16 cellular contexts compared by ENCODE assay signal in the genomic region with DNA sequence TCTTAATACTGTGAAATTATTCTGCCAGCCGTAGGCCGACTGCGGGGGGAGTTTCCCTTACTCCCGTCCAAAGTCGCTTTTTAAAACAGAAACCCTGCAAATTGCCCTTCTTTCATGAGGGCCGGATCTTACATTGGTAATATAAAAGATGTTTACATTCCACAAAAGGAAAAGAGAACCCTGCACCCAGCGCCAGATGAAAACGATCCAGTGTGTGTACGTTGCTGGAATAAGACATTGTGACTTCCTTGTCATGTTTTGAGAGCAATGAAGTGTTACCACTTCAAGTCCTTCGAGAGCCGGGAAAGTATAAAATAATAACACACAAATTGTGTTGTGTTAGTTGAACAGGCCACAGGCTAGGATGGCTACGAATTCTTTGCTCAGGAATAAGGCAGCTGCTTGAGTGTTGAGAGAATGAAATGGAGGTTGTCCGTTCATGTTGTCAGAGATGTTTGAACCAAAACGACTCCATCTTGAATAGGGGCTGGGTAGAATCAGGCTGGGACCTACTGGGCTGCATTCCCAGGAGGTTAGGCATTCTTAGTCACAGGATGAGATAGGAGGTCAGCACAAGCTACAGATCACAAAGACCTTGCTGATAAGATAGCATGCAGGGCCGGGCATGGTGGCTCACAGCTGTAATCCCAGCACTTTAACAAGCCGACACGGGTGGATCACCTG. TPM values are rescaled to one million over a fixed set of nuclear protein-coding genes. Genes with fewer than 3 reads are reported as not detected.
DNase-seq lines count a peak whose midpoint lies in the region; ATAC-seq, FAIRE-seq and TF ChIP-seq lines count a peak whose summit lies in the region.
"Had no signal": no experiment of that assay in that cellular context is flagged by ENCODE, and none has a peak within 500 bp of the region (broad histone marks: within the 10 kb centered on the region; RNA-seq: fewer than 3 reads in every experiment).

No MANE protein-coding gene starts in this region.

- H3K9me3 ChIP-seq in cardiac muscle cell (ENCODE audit: low read depth) (no peaks in the 10 kb centered on the region), H1 (ENCODE audit: insufficient read depth in 2 of 2, low read depth in 1 of 2, low read length in 1 of 2) (no peaks in the 10 kb centered on the region), upper lobe of right lung (no peaks in the 10 kb centered on the region)
- H3K9me3 ChIP-seq: SK-N-SH had no signal

- H3K79me1 ChIP-seq in H1 (ENCODE audit: low read depth, low read length) = no peaks in the 10 kb centered on the region

- H3K14ac ChIP-seq in H1 (ENCODE audit: insufficient read length) = no peak overlapping the region

- H3K18ac ChIP-seq in H1 (ENCODE audit: extremely low read depth, low read length) = peak overlapping the region; percentile 60

- peak overlapping the region; percentile 88 for H3K27ac Mint-ChIP-seq in mesothelial cell of epicardium
- H3K27ac Mint-ChIP-seq: activated CD8-positive, alpha-beta T cell treated with anti-CD3 and anti-CD28 coated beads for 36 hours had no signal

- no peak overlapping the region for H2AK5ac ChIP-seq in H1 (ENCODE audit: low read depth, low read length)

- H4K91ac ChIP-seq in H1 (replicated peaks; ENCODE audit: insufficient read length, low read length) = no peak overlapping the region

- TF ChIP-seq EP300 in H1 (IDR thresholded peaks at IDR 0.05; ENCODE audit: borderline replicate concordance in 1 of 2, low read depth in 2 of 2, low read length in 2 of 2) = no peak

- no peaks in the 10 kb centered on the region for H3K9me3 Mint-ChIP-seq in mesothelial cell of epicardium
- H3K9me3 Mint-ChIP-seq: activated CD8-positive, alpha-beta T cell treated with anti-CD3 and anti-CD28 coated beads for 36 hours had no signal

- no peak overlapping the region for H2BK12ac ChIP-seq in H1 (ENCODE audit: low read depth, low read length)

- TF ChIP-seq RAD21 in H1 (IDR thresholded peaks at IDR 0.05 in 1 of 2, conservative IDR thresholded peaks at IDR 0.05 in 1 of 2; ENCODE audit: low read depth in 2 of 2, low read length in 2 of 2) = no peak

- H2BK20ac ChIP-seq in H1 (ENCODE audit: low read length) = no peak overlapping the region

- TF ChIP-seq CTCF in cardiac muscle cell (IDR thresholded peaks at IDR 0.05; ENCODE audit: low read depth, low read length) = no peak
- no peak for TF ChIP-seq CTCF in H1 (IDR thresholded peaks at IDR 0.05; ENCODE audit: control extremely low read depth in 1 of 3, insufficient read depth in 1 of 3, low read depth in 1 of 3, low read length in 3 of 3)
- no peak for TF ChIP-seq CTCF in mesothelial cell of epicardium (IDR thresholded peaks at IDR 0.05; ENCODE audit: unreplicated experiment)
- no peak for TF ChIP-seq CTCF in upper lobe of right lung (IDR thresholded peaks at IDR 0.05)

- H3K36me3 Mint-ChIP-seq in mesothelial cell of epicardium = no peaks in the 10 kb centered on the region

- WGBS in H1 (ENCODE audit: extremely low coverage in 1 of 2, insufficient coverage in 1 of 2, insufficient read length in 1 of 2, insufficient replicate concordance in 2 of 2, low coverage in 1 of 2, low lambda C conversion rate in 2 of 2, missing lambda C conversion rate in 1 of 2), 2 experiments = 82% methylated on average over 17 of the region's 17 CpGs; no CpG with 5 or more reads in 1 of the 2 experiments

- H3K4me3 ChIP-seq in cardiac muscle cell (no peak overlapping the region), H1 (ENCODE audit: extremely low read depth in 1 of 4, insufficient read depth in 2 of 4, low read depth in 3 of 4, low read length in 4 of 4) (peak overlapping the region in 1 of 4 experiments; percentile 8; a peak in 1 of 8 replicates), upper lobe of right lung (peak overlapping the region; percentile 3)

- H3K79me2 ChIP-seq in H1 (ENCODE audit: control insufficient read depth in 1 of 2, insufficient read depth in 2 of 2, low read length in 2 of 2) = no peaks in the 10 kb centered on the region

- no peaks in the 10 kb centered on the region for H3K27me3 Mint-ChIP-seq in mesothelial cell of epicardium (ENCODE audit: low read depth)

- CTCF ChIA-PET in H1 (lab: Charles Lee; ENCODE audit: partially characterized antibody) = interaction anchor here (0.6 to 1.6 kb wide), 4 partner anchors 9 to 42 kb away, joined by 3 to 4 read pairs (median 3); no protein-coding TSS in a partner anchor

- ATAC-seq in upper lobe of right lung = peak; percentile 40
- ATAC-seq in GM21390 (IDR thresholded peaks at IDR 0.05; ENCODE audit: unreplicated experiment) = no peak
- ATAC-seq in left ventricle myocardium superior = no peak
- ATAC-seq: activated CD8-positive, alpha-beta T cell treated with anti-CD3 and anti-CD28 coated beads for 36 hours had no signal

- H3K4me1 ChIP-seq in cardiac muscle cell (ENCODE audit: low read depth) (peaks cover 2% of the 10 kb centered on the region), H1 (replicated peaks in 1 of 4; ENCODE audit: control insufficient read depth in 3 of 4, insufficient read depth in 4 of 4, low read length in 3 of 4) (peaks cover 0 to 17% (median 6%) of the 10 kb centered on the region in 4 experiments; a peak in 4 of 7 replicates), upper lobe of right lung (peaks cover 9% of the 10 kb centered on the region)

- no peak for TF ChIP-seq POLR2A in H1 (IDR thresholded peaks at IDR 0.05; ENCODE audit: control extremely low read depth in 1 of 2, low read depth in 2 of 2, low read length in 2 of 2)

- H3K36me3 ChIP-seq in cardiac muscle cell (no peaks in the 10 kb centered on the region), H1 (ENCODE audit: control insufficient read depth in 2 of 4, insufficient read depth in 4 of 4, low read length in 3 of 4) (no peaks in the 10 kb centered on the region), upper lobe of right lung (no peaks in the 10 kb centered on the region)

- no peak for FAIRE-seq in H1 (lab: Jason Lieb, UNC)
- FAIRE-seq: A204.1, frontal cortex had no signal

- H3K4me2 ChIP-seq in H1 (ENCODE audit: insufficient read depth in 1 of 2, low read depth in 2 of 2, low read length in 2 of 2) = peak overlapping the region; percentile 4 to 25; a peak in 1 of 4 replicates
- H3K4me2 ChIP-seq: SK-N-SH had no signal

- POLR2A ChIA-PET in H1 (lab: Charles Lee; ENCODE audit: partially characterized antibody) = interaction anchor here (0.7 kb wide), 1 partner anchor 528 kb away, joined by 3 read pairs; no protein-coding TSS in a partner anchor

- peaks cover 35% of the 10 kb centered on the region for H3K4me1 Mint-ChIP-seq in mesothelial cell of epicardium

- no peak overlapping the region for H2AFZ ChIP-seq in H1 (ENCODE audit: low read length)

- H3K4ac ChIP-seq in H1 (replicated peaks; ENCODE audit: insufficient read length, low read depth, low read length) = no peak overlapping the region

- no peak overlapping the region for H3K4me3 Mint-ChIP-seq in mesothelial cell of epicardium
- H3K4me3 Mint-ChIP-seq: activated CD8-positive, alpha-beta T cell treated with anti-CD3 and anti-CD28 coated beads for 36 hours had no signal

- DNase-seq in cardiac muscle cell (ENCODE audit: low read depth in 1 of 2, low spot score in 1 of 2) (peak in 1 of 2 donors; percentile 9), cardiac septum (ENCODE audit: low spot score) (no peak), H1 (ENCODE audit: low read depth in 1 of 2, low spot score in 2 of 2) (no peak), mesothelial cell of epicardium (ENCODE audit: low spot score in 2 of 2, unreplicated experiment in 2 of 2) (no peak), upper lobe of right lung (no peak), SW 1271 (lab: John Stamatoyannopoulos, UW) (no peak), left ventricle myocardium superior (no peak)
- DNase-seq: activated CD8-positive, alpha-beta T cell treated with anti-CD3 and anti-CD28 coated beads for 36 hours; effector CD8-positive, alpha-beta T cell; NCI-H1092 treated with DMSO at 0.1 percent for 48 hours; NCI-H446 treated with DMSO at 0.1 percent for 48 hours; SK-N-SH; stimulated activated CD4-positive, alpha-beta T cell treated with anti-CD3 and anti-CD28 coated beads, Interleukin-1b, Interleukin-23, amount 100 ng/mL, for 48 hours had no signal

- no peak overlapping the region for H2BK120ac ChIP-seq in H1 (replicated peaks; ENCODE audit: low read depth, low read length)

- H2BK15ac ChIP-seq in H1 (ENCODE audit: low read length) = peak overlapping the region; percentile 74; the same call in 1 of the 2 replicates

- H4K5ac ChIP-seq in H1 (ENCODE audit: insufficient read length, low read depth, low read length) = no peak overlapping the region

- intact Hi-C loops in cardiac septum (cut with DNase I) = no loop called here
- intact Hi-C loops in upper lobe of right lung (cut with DNase I) = no loop called here
- intact Hi-C loops in left ventricle myocardium superior (cut with micrococcal nuclease) = no loop called here

- H3K23me2 ChIP-seq in H1 (ENCODE audit: low read depth, low read length) = no peaks in the 10 kb centered on the region; the same call in 1 of the 2 replicates

- H4K8ac ChIP-seq in H1 (ENCODE audit: extremely low read depth, insufficient read depth, low read length) = no peak overlapping the region

- H3K27ac ChIP-seq in cardiac muscle cell = peak overlapping the region; percentile 0
- H3K27ac ChIP-seq in H1 (ENCODE audit: low read depth, low read length) = no peak overlapping the region
- H3K27ac ChIP-seq in upper lobe of right lung = peak overlapping the region; percentile 2

- no peak overlapping the region for H3K9ac ChIP-seq in H1 (replicated peaks in 1 of 4; ENCODE audit: extremely low read depth in 1 of 4, low read depth in 3 of 4, low read length in 3 of 4)
- H3K9ac ChIP-seq: SK-N-SH had no signal

- no peak overlapping the region for H3K56ac ChIP-seq in H1 (replicated peaks; ENCODE audit: insufficient read length, low read depth, low read length)

- peak overlapping the region; percentile 10; the same call in 1 of the 2 replicates for H2BK5ac ChIP-seq in H1 (ENCODE audit: low read depth, low read length)

- H3K27me3 ChIP-seq in cardiac muscle cell (no peaks in the 10 kb centered on the region), H1 (replicated peaks in 1 of 4; ENCODE audit: control insufficient read depth in 3 of 4, extremely low read depth in 1 of 4, insufficient read depth in 3 of 4, low read length in 3 of 4) (peaks cover 0 to 5% (median 0%) of the 10 kb centered on the region in 4 experiments; a peak in 1 of 7 replicates), upper lobe of right lung (peaks cover 13% of the 10 kb centered on the region)

- H3K23ac ChIP-seq in H1 (ENCODE audit: insufficient read length) = no peak overlapping the region

- H4K20me1 ChIP-seq in H1 (replicated peaks in 1 of 2; ENCODE audit: control insufficient read depth in 1 of 2, insufficient read depth in 2 of 2, low read length in 2 of 2) = no peaks in the 10 kb centered on the region

RNA-seq across cellular contexts. Expression of gene ARHGAP8, which starts 5.4 kb away (rescaled TPM):
- total RNA-seq in cardiac muscle cell (1.3 and 2.4 TPM in 2 replicates), cardiac septum (0.19 TPM), mesothelial cell of epicardium (161 to 172 TPM (median 166 TPM) in 3 replicates), upper lobe of right lung (18.1 TPM), left ventricle myocardium superior (not detected)
- polyA plus RNA-seq in cardiac muscle cell (1.2 and 12.7 TPM in 2 replicates), H1 (2011; rRNA removed) (35.6 and 55.2 TPM in 2 replicates)
- 47.7 and 48.7 TPM in 2 replicates for total RNA-seq in H1 (2021; fragmentation: NEBNext Ultra II Directional; extraction: Animal tissue kit (Norgen Biotek cat#: 25700))
- 40.7 TPM for polyA plus RNA-seq in H1 (2011; cell fraction: cytosol; rRNA removed)
- polyA plus RNA-seq in H1 (2011; cell fraction: nucleus; rRNA removed) = 71.9 TPM
- 29.6 to 36.8 TPM (median 35.4 TPM) in 4 replicates for polyA plus RNA-seq in H1 (2012, experiment 1 of 2)
- polyA plus RNA-seq in H1 (2012, experiment 2 of 2) = 25.3 TPM
- 28.1 TPM for polyA plus RNA-seq in H1 (2013, experiment 1 of 2)
- 27.7 TPM for polyA plus RNA-seq in H1 (2013, experiment 2 of 2)
- 28.4 and 34.7 TPM in 2 replicates for polyA minus RNA-seq in H1 (2011; rRNA and poly(A)+ RNA removed)
- 22.0 TPM for polyA minus RNA-seq in H1 (2011; cell fraction: cytosol; rRNA and poly(A)+ RNA removed)
- 33.7 TPM for polyA minus RNA-seq in H1 (2011; cell fraction: nucleus; rRNA and poly(A)+ RNA removed)

RNA-seq across cellular contexts. Expression of gene PRR5, which starts 45.0 kb away (rescaled TPM):
- total RNA-seq in cardiac muscle cell = 32.1 and 41.7 TPM in 2 replicates
- polyA plus RNA-seq in cardiac muscle cell = 36.5 and 44.3 TPM in 2 replicates
- total RNA-seq in cardiac septum = 3.2 TPM
- 15.7 and 16.5 TPM in 2 replicates for total RNA-seq in H1 (2021; fragmentation: NEBNext Ultra II Directional; extraction: Animal tissue kit (Norgen Biotek cat#: 25700))
- polyA plus RNA-seq in H1 (2011; rRNA removed) = 25.7 and 36.1 TPM in 2 replicates
- 21.7 TPM for polyA plus RNA-seq in H1 (2011; cell fraction: cytosol; rRNA removed)
- 26.9 TPM for polyA plus RNA-seq in H1 (2011; cell fraction: nucleus; rRNA removed)
- 13.6 to 16.9 TPM (median 16.1 TPM) in 4 replicates for polyA plus RNA-seq in H1 (2012, experiment 1 of 2)
- 15.9 TPM for polyA plus RNA-seq in H1 (2012, experiment 2 of 2)
- polyA plus RNA-seq in H1 (2013, experiment 1 of 2) = 8.9 TPM
- polyA plus RNA-seq in H1 (2013, experiment 2 of 2) = 9.8 TPM
- polyA minus RNA-seq in H1 (2011; rRNA and poly(A)+ RNA removed) = 13.3 and 16.3 TPM in 2 replicates
- polyA minus RNA-seq in H1 (2011; cell fraction: cytosol; rRNA and poly(A)+ RNA removed) = 15.0 TPM
- 17.1 TPM for polyA minus RNA-seq in H1 (2011; cell fraction: nucleus; rRNA and poly(A)+ RNA removed)
- 59.7 to 65.3 TPM (median 63.6 TPM) in 3 replicates for total RNA-seq in mesothelial cell of epicardium
- 13.6 TPM for total RNA-seq in upper lobe of right lung
- total RNA-seq in left ventricle myocardium superior = 2.9 TPM
